Comparison of ENCODE assay signal across 21 cellular contexts in the genomic region with DNA sequence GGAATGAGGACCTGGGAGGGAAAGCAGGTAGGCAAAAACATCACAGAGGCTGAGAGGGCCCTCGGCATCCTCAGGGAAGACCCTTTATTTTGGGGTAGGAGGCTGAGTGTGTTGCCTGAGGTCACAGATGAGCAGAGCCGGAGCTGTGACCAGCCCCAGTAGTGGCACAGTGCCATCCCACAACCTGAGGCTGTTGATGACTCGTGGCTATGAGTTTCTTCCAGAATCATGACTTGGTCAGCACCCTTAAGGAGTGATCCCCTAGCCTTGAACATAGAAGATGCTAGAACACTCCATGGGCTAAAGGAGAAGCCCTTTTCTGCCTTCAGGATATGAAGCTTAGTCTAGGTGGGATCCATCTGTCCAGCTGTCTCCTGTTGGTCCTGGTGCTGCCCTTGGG. TPM values are rescaled to one million over a fixed set of nuclear protein-coding genes. Genes with fewer than 3 reads are reported as not detected.
DNase-seq lines count a peak whose midpoint lies in the region; ATAC-seq and TF ChIP-seq lines count a peak whose summit lies in the region.
"Had no signal": no experiment of that assay in that cellular context is flagged by ENCODE, and none has a peak within 500 bp of the region (broad histone marks: within the 10 kb centered on the region; RNA-seq: fewer than 3 reads in every experiment).

No MANE protein-coding gene starts in this region.

- H3K27me3 Mint-ChIP-seq in activated CD4-positive, alpha-beta T cell treated with anti-CD3 and anti-CD28 coated beads for 36 hours, result peaks cover 1% of the 10 kb centered on the region
- H3K27me3 Mint-ChIP-seq in activated CD4-positive, alpha-beta T cell treated with anti-CD3 and anti-CD28 coated beads, Interleukin-2, amount 10 ng/mL, durations not matched to agents 24 days and 14 days, result no peaks in the 10 kb centered on the region

- no peak overlapping the region for H3K4me3 Mint-ChIP-seq in activated CD4-positive, alpha-beta T cell treated with anti-CD3 and anti-CD28 coated beads for 36 hours
- H3K4me3 Mint-ChIP-seq in activated CD4-positive, alpha-beta T cell treated with anti-CD3 and anti-CD28 coated beads, Interleukin-2, amount 10 ng/mL, durations not matched to agents 24 days and 14 days, result no peak overlapping the region
- H3K4me3 Mint-ChIP-seq: activated T-helper 1 cell treated with anti-CD3 and anti-CD28 coated beads, Interleukin-12 subunit alpha, Interleukin-12 subunit beta, Interleukin-2, Interleukin-4 antibody, amounts not matched to agents 30 ng/mL and 10 ng/mL and 1 ng/mL, durations not matched to agents 14 hours and 24 hours and 36 hours had no signal

- no peaks in the 10 kb centered on the region for H3K9me3 ChIP-seq in MG63
- H3K9me3 ChIP-seq in A673 (ENCODE audit: low read depth, low read length, poor library complexity, severe bottlenecking), result no peaks in the 10 kb centered on the region
- H3K9me3 ChIP-seq: gastroesophageal sphincter had no signal

- H3K36me3 Mint-ChIP-seq in activated CD4-positive, alpha-beta T cell treated with anti-CD3 and anti-CD28 coated beads for 36 hours (ENCODE audit: low read depth), result peaks cover 57% of the 10 kb centered on the region
- peaks cover 80% of the 10 kb centered on the region for H3K36me3 Mint-ChIP-seq in activated CD4-positive, alpha-beta T cell treated with anti-CD3 and anti-CD28 coated beads, Interleukin-2, amount 10 ng/mL, durations not matched to agents 24 days and 14 days (ENCODE audit: low read depth)

- BruUV-seq in A673 (replicated peaks; lab: Mats Ljungman, UMichigan), result no TSS peak

- no peak overlapping the region for H3K27ac ChIP-seq in A673 (ENCODE audit: low read depth, low read length, poor library complexity, severe bottlenecking)
- H3K27ac ChIP-seq: gastroesophageal sphincter, skin epidermis had no signal

- TF ChIP-seq CTCF in choroid plexus epithelial cell (conservative IDR thresholded peaks at IDR 0.05; ENCODE audit: low read depth, low read length) (no peak), A673 (conservative IDR thresholded peaks at IDR 0.05; ENCODE audit: low read depth, low read length) (no peak)

- H3K27me3 ChIP-seq in MG63 (no peaks in the 10 kb centered on the region), A673 (replicated peaks; ENCODE audit: insufficient read depth, low read depth, low read length, poor library complexity) (no peaks in the 10 kb centered on the region)
- H3K27me3 ChIP-seq: gastroesophageal sphincter had no signal

- peaks cover 13% of the 10 kb centered on the region for H3K4me1 Mint-ChIP-seq in activated CD4-positive, alpha-beta T cell treated with anti-CD3 and anti-CD28 coated beads for 36 hours
- peaks cover 5% of the 10 kb centered on the region for H3K4me1 Mint-ChIP-seq in activated CD4-positive, alpha-beta T cell treated with anti-CD3 and anti-CD28 coated beads, Interleukin-2, amount 10 ng/mL, durations not matched to agents 24 days and 14 days

- DNase-seq in activated CD4-positive, alpha-beta T cell treated with anti-CD3 and anti-CD28 coated beads for 36 hours, result no peak
- DNase-seq in activated CD4-positive, alpha-beta T cell treated with anti-CD3 and anti-CD28 coated beads, Interleukin-2, amount 10 ng/mL, durations not matched to agents 24 days and 14 days, result no peak
- DNase-seq in MG63, result peak; percentile 39
- DNase-seq in choroid plexus epithelial cell (ENCODE audit: low read depth), result peak; percentile 23
- peak; percentile 72 for DNase-seq in renal cortical epithelial cell (ENCODE audit: low read depth)
- no peak for DNase-seq in A673 (ENCODE audit: low spot score)
- DNase-seq: GF-D8; Kasumi-1; midbrain; NCI-H187 treated with DMSO at 0.1 percent for 48 hours; NCI-H526; stimulated activated naive CD4-positive, alpha-beta T cell treated with Interleukin-2 at 50 U/mL for 16 hours; T-helper 1 cell had no signal

- H3K9me3 Mint-ChIP-seq in activated CD4-positive, alpha-beta T cell treated with anti-CD3 and anti-CD28 coated beads for 36 hours (ENCODE audit: low read depth), result no peaks in the 10 kb centered on the region
- H3K9me3 Mint-ChIP-seq in activated CD4-positive, alpha-beta T cell treated with anti-CD3 and anti-CD28 coated beads, Interleukin-2, amount 10 ng/mL, durations not matched to agents 24 days and 14 days, result no peaks in the 10 kb centered on the region
- H3K9me3 Mint-ChIP-seq: activated T-helper 1 cell treated with anti-CD3 and anti-CD28 coated beads, Interleukin-12 subunit alpha, Interleukin-12 subunit beta, Interleukin-2, Interleukin-4 antibody, amounts not matched to agents 30 ng/mL and 10 ng/mL and 1 ng/mL, durations not matched to agents 14 hours and 24 hours and 36 hours had no signal

- CTCF ChIA-PET in activated CD4-positive, alpha-beta T cell treated with anti-CD3 and anti-CD28 coated beads for 36 hours (lab: Charles Lee), result interaction anchor here (0.6 to 1.3 kb wide), 3 partner anchors 14 to 731 kb away, joined by 3 read pairs; no protein-coding TSS in a partner anchor
- CTCF ChIA-PET in A673 (lab: Charles Lee), result no interaction called here

- H3K27ac Mint-ChIP-seq in activated CD4-positive, alpha-beta T cell treated with anti-CD3 and anti-CD28 coated beads for 36 hours, result no peak overlapping the region
- no peak overlapping the region for H3K27ac Mint-ChIP-seq in activated CD4-positive, alpha-beta T cell treated with anti-CD3 and anti-CD28 coated beads, Interleukin-2, amount 10 ng/mL, durations not matched to agents 24 days and 14 days
- H3K27ac Mint-ChIP-seq: activated T-helper 1 cell treated with anti-CD3 and anti-CD28 coated beads, Interleukin-12 subunit alpha, Interleukin-12 subunit beta, Interleukin-2, Interleukin-4 antibody, amounts not matched to agents 30 ng/mL and 10 ng/mL and 1 ng/mL, durations not matched to agents 14 hours and 24 hours and 36 hours had no signal

- peak; percentile 30 for ATAC-seq in activated CD4-positive, alpha-beta T cell treated with anti-CD3 and anti-CD28 coated beads for 36 hours
- no peak for ATAC-seq in HG03354 (IDR thresholded peaks at IDR 0.05; ENCODE audit: poor library complexity, severe bottlenecking, unreplicated experiment)
- no peak for ATAC-seq in GM18858 (IDR thresholded peaks at IDR 0.05; ENCODE audit: unreplicated experiment)
- ATAC-seq: gastroesophageal sphincter, Panc1 had no signal

- no peaks in the 10 kb centered on the region for H3K36me3 ChIP-seq in MG63
- H3K36me3 ChIP-seq in A673 (ENCODE audit: insufficient read depth, low read length, poor library complexity, severe bottlenecking), result no peaks in the 10 kb centered on the region

- no peaks in the 10 kb centered on the region for H3K4me1 ChIP-seq in A673 (ENCODE audit: insufficient read depth, low read length, poor library complexity, severe bottlenecking)
- H3K4me1 ChIP-seq: gastroesophageal sphincter had no signal

- intact Hi-C loops in activated CD4-positive, alpha-beta T cell treated with anti-CD3 and anti-CD28 coated beads for 36 hours (cut with DNase I, micrococcal nuclease), result loop anchor here in 1 of 2 experiments (10.0 kb wide), 1 partner anchor 329 kb away; a partner anchor contains a TSS
- intact Hi-C loops in activated CD4-positive, alpha-beta T cell treated with anti-CD3 and anti-CD28 coated beads, Interleukin-2, amount 10 ng/mL, durations not matched to agents 24 days and 14 days (cut with micrococcal nuclease), result no loop called here
- intact Hi-C loops in A673 (cut with micrococcal nuclease; ENCODE audit: unreplicated experiment), result no loop called here

- H3K4me3 ChIP-seq in MG63 (no peak overlapping the region), choroid plexus epithelial cell (ENCODE audit: low read depth, low read length) (no peak overlapping the region), A673 (ENCODE audit: low read depth, low read length, poor library complexity, severe bottlenecking) (no peak overlapping the region)
- H3K4me3 ChIP-seq: gastroesophageal sphincter, skin epidermis had no signal

- POLR2A ChIA-PET in activated CD4-positive, alpha-beta T cell treated with anti-CD3 and anti-CD28 coated beads for 36 hours (lab: Charles Lee), result no interaction called here
- POLR2A ChIA-PET in A673 (lab: Charles Lee; ENCODE audit: low non-redundant PET), result interaction anchor here (0.5 kb wide), 1 partner anchor 76 kb away, joined by 3 read pairs; no protein-coding TSS in a partner anchor

RNA-seq across cellular contexts. Expression of a gene that starts 19.5 kb away (rescaled TPM):
- total RNA-seq in activated CD4-positive, alpha-beta T cell treated with anti-CD3 and anti-CD28 coated beads for 36 hours, result under 1 TPM; 0.42 to 0.85 TPM
- 15.2 TPM in 2 replicates for total RNA-seq in activated CD4-positive, alpha-beta T cell treated with anti-CD3 and anti-CD28 coated beads, Interleukin-2, amount 10 ng/mL, durations not matched to agents 24 days and 14 days
- not detected in 2 replicates for total RNA-seq in MG63 (2014; rRNA removed; shearing (Covaris generic); ENCODE audit: low replicate concordance)
- total RNA-seq in renal cortical epithelial cell (not detected in 2 replicates), A673 (2021) (not detected in 2 replicates)
- total RNA-seq: H1 had no signal

RNA-seq across cellular contexts. Expression of a gene that starts 37.4 kb away (rescaled TPM):
- not detected for total RNA-seq in activated CD4-positive, alpha-beta T cell treated with anti-CD3 and anti-CD28 coated beads for 36 hours
- not detected in 2 replicates for total RNA-seq in activated CD4-positive, alpha-beta T cell treated with anti-CD3 and anti-CD28 coated beads, Interleukin-2, amount 10 ng/mL, durations not matched to agents 24 days and 14 days
- total RNA-seq in MG63 (2014; rRNA removed; shearing (Covaris generic); ENCODE audit: low replicate concordance), result not detected in 2 replicates
- total RNA-seq in renal cortical epithelial cell (0.35 TPM in 1 of 2 replicates, not detected in the other), A673 (2021) (not detected in 2 replicates)
- total RNA-seq: activated T-helper 1 cell treated with anti-CD3 and anti-CD28 coated beads, Interleukin-12 subunit alpha, Interleukin-12 subunit beta, Interleukin-2, Interleukin-4 antibody, amounts not matched to agents 30 ng/mL and 10 ng/mL and 1 ng/mL, durations not matched to agents 14 hours and 24 hours and 36 hours; gastroesophageal sphincter; H1; urinary bladder had no signal

Comparison
In these comparisons a context has a peak if more than half of its experiments do, and no peak if none do; other contexts are left out.
1. DNase-seq: peak in MG63 (single experiment), choroid plexus epithelial cell (single experiment) and renal cortical epithelial cell (single experiment); none in activated CD4-positive, alpha-beta T cell treated with anti-CD3 and anti-CD28 coated beads for 36 hours (single experiment), activated CD4-positive, alpha-beta T cell treated with anti-CD3 and anti-CD28 coated beads, Interleukin-2, amount 10 ng/mL, durations not matched to agents 24 days and 14 days (single experiment) and A673 (single experiment).